ENCODE assay signal across 9 cellular contexts in the genomic region with DNA sequence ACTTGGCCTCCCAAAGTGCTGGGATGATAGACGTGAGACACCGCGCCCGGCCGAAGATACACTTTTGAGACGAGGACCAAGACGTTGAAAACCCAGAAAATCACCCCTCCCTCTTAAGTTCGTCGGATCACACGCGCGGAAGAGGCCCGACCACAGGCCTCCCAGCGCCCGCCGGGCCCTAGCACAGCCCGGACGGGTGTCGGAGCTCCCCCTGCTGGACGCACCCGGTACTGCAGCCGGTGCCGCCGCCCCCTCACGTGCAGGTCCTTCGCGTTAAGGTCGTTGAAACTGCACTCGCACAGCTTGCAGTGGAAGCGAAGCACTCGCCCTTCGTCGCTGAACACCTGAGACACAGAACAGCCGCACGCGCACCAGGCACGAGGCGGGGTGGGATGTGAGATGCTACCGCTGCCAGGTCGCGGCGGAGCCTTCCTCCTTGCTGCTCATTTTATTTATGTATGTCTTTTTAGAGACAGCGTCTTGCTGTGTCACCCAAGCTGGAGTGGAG. TPM values are rescaled to one million over a fixed set of nuclear protein-coding genes. Genes with fewer than 3 reads are reported as not detected.
A peak's percentile ranks its signal among the peaks of the same experiment; 100 is the strongest.
DNase-seq lines count a peak whose midpoint lies in the region; ATAC-seq, FAIRE-seq and TF ChIP-seq lines count a peak whose summit lies in the region.
"Had no signal": no experiment of that assay in that cellular context is flagged by ENCODE, and none has a peak within 500 bp of the region (broad histone marks: within the 10 kb centered on the region; RNA-seq: fewer than 3 reads in every experiment).

No MANE protein-coding gene starts in this region.

- TF ChIP-seq CTCF in bronchial epithelial cell (IDR thresholded peaks at IDR 0.05; ENCODE audit: insufficient read depth, low read length, severe bottlenecking) (peak; percentile 89), left lung (IDR thresholded peaks at IDR 0.05) (peak; percentile 99 to 100)

- no peaks in the 10 kb centered on the region for H3K36me3 ChIP-seq in bronchial epithelial cell (ENCODE audit: control insufficient read depth, insufficient read depth, low read length)
- H3K36me3 ChIP-seq in left lung = no peaks in the 10 kb centered on the region

- DNase-seq in ELR (ENCODE audit: low read depth) = peak; percentile 50
- peak; percentile 75 for DNase-seq in MV-4-11 (lab: John Stamatoyannopoulos, UW)
- peak; percentile 99 for DNase-seq in activated CD4-positive, CD25-positive, alpha-beta regulatory T cell treated with anti-CD3 and anti-CD28 coated beads, Interleukin-2, amount 50 U/mL, for 72 hours
- no peak for DNase-seq in bronchial epithelial cell (ENCODE audit: low read depth)
- DNase-seq in left lung = peak; percentile 71 to 95
- DNase-seq in stimulated activated CD8-positive, alpha-beta memory T cell treated with anti-CD3 and anti-CD28 coated beads, Interleukin-12 subunit alpha, Interleukin-12 subunit beta, amount 100 ng/mL, for 24 hours (ENCODE audit: extremely low read depth) = peak; percentile 62
- DNase-seq in kidney glomerular epithelial cell (lab: John Stamatoyannopoulos, UW) = no peak

- intact Hi-C loops in left lung (cut with DNase I) = no loop called here

- peaks cover 0 to 25% of the 10 kb centered on the region in 2 donors for H3K4me1 ChIP-seq in left lung

- no peak overlapping the region for H3K27ac ChIP-seq in left lung

- no peaks in the 10 kb centered on the region for H3K9me3 ChIP-seq in left lung

- no peaks in the 10 kb centered on the region for H3K27me3 ChIP-seq in bronchial epithelial cell (ENCODE audit: control insufficient read depth, insufficient read depth, low read length)
- H3K27me3 ChIP-seq in left lung = peaks cover 0 to 35% of the 10 kb centered on the region in 2 donors

- H3K4me3 ChIP-seq in bronchial epithelial cell (ENCODE audit: low read depth, low read length) (no peak overlapping the region), left lung (no peak overlapping the region)

- ATAC-seq in left lung (peak; percentile 92), HG03196 (IDR thresholded peaks at IDR 0.05; ENCODE audit: unreplicated experiment) (no peak)

- FAIRE-seq in bronchial epithelial cell (lab: Jason Lieb, UNC) = no peak
- FAIRE-seq: TTC549 had no signal

RNA-seq across cellular contexts. Expression of a gene that starts 35.7 kb away (rescaled TPM):
- total RNA-seq in bronchial epithelial cell = not detected in 2 replicates
- total RNA-seq in left lung = 1 to 10 TPM; 6.6 to 9.1 TPM

RNA-seq across cellular contexts. Expression of a gene that starts 46.9 kb away (rescaled TPM):
- total RNA-seq in bronchial epithelial cell (not detected in 2 replicates), left lung (under 1 TPM; 0.26 to 0.52 TPM)

RNA-seq across cellular contexts. Expression of a gene that starts 49.9 kb away (rescaled TPM):
- total RNA-seq in bronchial epithelial cell (not detected in 2 replicates), left lung (not detected)

RNA-seq across cellular contexts. Expression of a gene that starts 58.6 kb away (rescaled TPM):
- total RNA-seq in bronchial epithelial cell = not detected in 2 replicates
- total RNA-seq in left lung = not detected

RNA-seq across cellular contexts. Expression of a gene that starts 59.4 kb away (rescaled TPM):
- total RNA-seq in bronchial epithelial cell (84.8 and 87.3 TPM in 2 replicates), left lung (10 to 100 TPM; 52.4 to 59.1 TPM)

Comparison
In these comparisons a context has a peak if more than half of its experiments do, and no peak if none do; other contexts are left out.
1. DNase-seq: peak in ELR (single experiment), MV-4-11 (single experiment), activated CD4-positive, CD25-positive, alpha-beta regulatory T cell treated with anti-CD3 and anti-CD28 coated beads, Interleukin-2, amount 50 U/mL, for 72 hours (single experiment), left lung (2 of 2) and stimulated activated CD8-positive, alpha-beta memory T cell treated with anti-CD3 and anti-CD28 coated beads, Interleukin-12 subunit alpha, Interleukin-12 subunit beta, amount 100 ng/mL, for 24 hours (single experiment); none in bronchial epithelial cell (single experiment) and kidney glomerular epithelial cell (single experiment).